1 cellular context compared by ENCODE assay signal in genomic region chr12:121805171-121805687, GRCh38.
TF ChIP-seq lines count a peak whose summit lies in the region.

No MANE protein-coding gene starts in this region.

TF ChIP-seq in GM23338, 12 proteins besides CTCF, POLR2A, EP300 and RAD21 (continued from another document):
- no peak for TF ChIP-seq STAT1 (IDR thresholded peaks at IDR 0.05; ENCODE audit: unreplicated experiment)
